Comparison of ENCODE assay signal across 30 cellular contexts in the genomic region with DNA sequence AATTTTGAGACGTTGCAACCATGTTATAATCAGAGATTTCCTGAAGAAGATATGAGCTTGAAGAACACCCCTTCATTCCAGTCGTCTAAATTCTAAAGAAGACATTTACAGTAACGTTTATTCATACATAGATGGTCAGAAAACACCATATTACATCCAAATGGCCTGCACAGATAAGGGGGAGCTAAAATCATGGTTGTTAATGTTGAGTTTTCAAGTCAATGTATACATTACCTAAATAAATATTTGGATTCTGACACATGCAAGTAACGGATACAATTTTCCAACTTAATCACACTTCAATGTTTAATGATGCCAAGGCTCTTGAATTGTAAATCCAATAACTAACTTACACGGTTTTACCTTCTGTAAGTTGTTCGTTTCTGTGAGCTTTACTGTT.
"Had no signal": no experiment of that assay in that cellular context is flagged by ENCODE, and none has a peak within 500 bp of the region (broad histone marks: within the 10 kb centered on the region; RNA-seq: fewer than 3 reads in every experiment).

No MANE protein-coding gene starts in this region.

- ATAC-seq: activated CD4-positive, CD25-positive, alpha-beta regulatory T cell treated with anti-CD3 and anti-CD28 coated beads, Interleukin-2, amount 50 U/mL, for 24 hours; activated CD8-positive, alpha-beta memory T cell treated with anti-CD3 and anti-CD28 coated beads, Interleukin-2, amount 10 ng/mL, durations not matched to agents 7 days and 5 days; activated CD8-positive, alpha-beta T cell treated with anti-CD3 and anti-CD28 coated beads, Interleukin-2, amount 10 ng/mL, durations not matched to agents 7 days and 5 days; activated naive CD4-positive, alpha-beta T cell treated with anti-CD3 and anti-CD28 coated beads, Interleukin-2, amount 50 U/mL, for 72 hours; gastroesophageal sphincter; heart right ventricle had no signal

- H3K27ac ChIP-seq: ascending aorta, breast epithelium, cardiac muscle cell, colonic mucosa, epithelial cell of prostate, esophagus squamous epithelium, gastroesophageal sphincter, heart right ventricle, hepatocyte, WERI-Rb-1 had no signal

- H3K36me3 ChIP-seq: ascending aorta, breast epithelium, cardiac muscle cell, colonic mucosa, esophagus squamous epithelium, gastroesophageal sphincter, heart right ventricle, WERI-Rb-1 had no signal

- H3K79me2 ChIP-seq: hepatocyte had no signal

- H3K27me3 ChIP-seq: ascending aorta, breast epithelium, cardiac muscle cell, colonic mucosa, esophagus squamous epithelium, gastroesophageal sphincter, heart right ventricle, hepatocyte had no signal

- H3K4me2 ChIP-seq: hepatocyte had no signal

- H3K9me3 ChIP-seq: ascending aorta, breast epithelium, colonic mucosa, esophagus squamous epithelium, gastroesophageal sphincter had no signal

- H2AFZ ChIP-seq: hepatocyte had no signal

- DNase-seq: activated B cell treated with CpG ODN at 0.5 μM for 24 hours; activated CD4-positive, alpha-beta memory T cell treated with anti-CD3 and anti-CD28 coated beads for 36 hours; activated CD4-positive, alpha-beta T cell treated with anti-CD3 and anti-CD28 coated beads for 48 hours; activated CD4-positive, alpha-beta T cell treated with anti-CD3 and anti-CD28 coated beads, Interleukin-2, amount 50 U/mL, for 1 hour; activated CD8-positive, alpha-beta memory T cell treated with anti-CD3 and anti-CD28 coated beads, Interleukin-2, amount 10 ng/mL, durations not matched to agents 7 days and 5 days; activated CD8-positive, alpha-beta memory T cell treated with anti-CD3 and anti-CD28 coated beads, Interleukin-2, amount 50 U/mL, for 4 hours; activated CD8-positive, alpha-beta T cell treated with anti-CD3 and anti-CD28 coated beads, Interleukin-2, amount 10 ng/mL, durations not matched to agents 7 days and 5 days; activated gamma-delta T cell; activated naive CD4-positive, alpha-beta T cell; activated naive CD4-positive, alpha-beta T cell treated with anti-CD3 and anti-CD28 coated beads, Interleukin-2, amount 10 ng/mL, durations not matched to agents 7 days and 5 days; activated naive CD8-positive, alpha-beta T cell treated with anti-CD3 and anti-CD28 coated beads, Interleukin-2, amount 10 ng/mL, durations not matched to agents 7 days and 5 days; activated T-cell treated with anti-CD3 and anti-CD28 coated beads, Interleukin-2, amount 50 U/mL, for 1 hour; activated T-cell treated with anti-CD3 and anti-CD28 coated beads, Interleukin-2, amount 50 U/mL, for 48 hours; central memory CD4-positive, alpha-beta T cell; cerebellar nuclear complex; colonic mucosa; effector CD8-positive, alpha-beta T cell; esophagus squamous epithelium; foreskin melanocyte; heart right ventricle; T1000; WERI-Rb-1 had no signal

- H3K4me3 ChIP-seq: ascending aorta, breast epithelium, cardiac muscle cell, colonic mucosa, esophagus squamous epithelium, gastroesophageal sphincter, heart right ventricle, hepatocyte had no signal

- H3K4me1 ChIP-seq: ascending aorta, breast epithelium, colonic mucosa, esophagus squamous epithelium, gastroesophageal sphincter, heart right ventricle had no signal
